Comparison of ENCODE assay signal across 10 cellular contexts in genomic region chr1:243312962-243313634, GRCh38. TPM values are rescaled to one million over a fixed set of nuclear protein-coding genes. Genes with fewer than 3 reads are reported as not detected.
DNase-seq lines count a peak whose midpoint lies in the region; ATAC-seq, FAIRE-seq and TF ChIP-seq lines count a peak whose summit lies in the region.
"Had no signal": no experiment of that assay in that cellular context is flagged by ENCODE, and none has a peak within 500 bp of the region (broad histone marks: within the 10 kb centered on the region; RNA-seq: fewer than 3 reads in every experiment).

No MANE protein-coding gene starts in this region.

- H3K4me1 Mint-ChIP-seq in naive B cell: peaks cover 15 to 27% (median 18%) of the 10 kb centered on the region in 3 donors

- H3K27ac ChIP-seq in MM.1S (ENCODE audit: low read length): peak overlapping the region; percentile 42; the same call in 1 of the 2 replicates
- H3K27ac ChIP-seq in small intestine (ENCODE audit: low read depth in 1 of 2, low read length in 1 of 2): peak overlapping the region in 1 of 2 donors; percentile 50

- no peak for TF ChIP-seq CTCF in MM.1S (IDR thresholded peaks at IDR 0.05; ENCODE audit: low read length)

- no peaks in the 10 kb centered on the region for H3K9me3 Mint-ChIP-seq in naive B cell

- H3K9ac ChIP-seq in MM.1S (ENCODE audit: low read length): no peak overlapping the region

- H3K4me3 Mint-ChIP-seq in naive B cell: peak overlapping the region in 4 of 8 donors; percentile 4 to 76 (median 24)

- no peak overlapping the region for H2AFZ ChIP-seq in MM.1S (ENCODE audit: low read length)

- no peaks in the 10 kb centered on the region for H3K36me3 ChIP-seq in MM.1S (replicated peaks; ENCODE audit: insufficient read depth, low read length)
- peaks cover 0 to 5% of the 10 kb centered on the region in 2 donors for H3K36me3 ChIP-seq in small intestine (ENCODE audit: control insufficient read depth in 2 of 2, insufficient read depth in 2 of 2, low read length in 2 of 2)

- no peaks in the 10 kb centered on the region for H3K27me3 Mint-ChIP-seq in naive B cell

- H3K4me1 ChIP-seq in MM.1S (ENCODE audit: low read length) (peaks cover 30% of the 10 kb centered on the region), small intestine (ENCODE audit: control insufficient read depth in 2 of 2, insufficient read depth in 1 of 2, low read depth in 1 of 2, low read length in 1 of 2) (no peaks in the 10 kb centered on the region)

- peak overlapping the region; percentile 46 for H3K4me2 ChIP-seq in MM.1S (ENCODE audit: low read depth, low read length)

- H3K27me3 ChIP-seq in MM.1S (replicated peaks; ENCODE audit: insufficient read depth, low read length) (no peaks in the 10 kb centered on the region), small intestine (ENCODE audit: control insufficient read depth in 2 of 2, insufficient read depth in 2 of 2, low read length in 2 of 2) (no peaks in the 10 kb centered on the region)
- H3K27me3 ChIP-seq: MG63 had no signal

- DNase-seq in MM.1S (no peak), naive B cell (peak; percentile 7), GDM1 (lab: John Stamatoyannopoulos, UW) (no peak), urothelium cell line (ENCODE audit: low spot score) (no peak), small intestine (no peak), NCI-H2029 treated with DMSO at 0.1 percent for 48 hours (lab: John Stamatoyannopoulos, UW) (no peak)
- DNase-seq: GF-D8, MG63 had no signal

- peaks cover 23 to 25% of the 10 kb centered on the region in 2 donors for H3K36me3 Mint-ChIP-seq in naive B cell

- H3K9me3 ChIP-seq in MM.1S (replicated peaks; ENCODE audit: insufficient read depth, low read length) (no peaks in the 10 kb centered on the region), small intestine (ENCODE audit: control insufficient read depth, low read depth) (no peaks in the 10 kb centered on the region)
- H3K9me3 ChIP-seq: MG63 had no signal

- H3K9me2 ChIP-seq in MM.1S (replicated peaks; ENCODE audit: insufficient read depth, low read length): no peaks in the 10 kb centered on the region

- H3F3A ChIP-seq in MM.1S (ENCODE audit: insufficient read depth, low read length): peaks cover 15% of the 10 kb centered on the region

- H4K20me1 ChIP-seq in MM.1S (ENCODE audit: insufficient read depth, low read length): no peaks in the 10 kb centered on the region

- FAIRE-seq in urothelium cell line (lab: Jason Lieb, UNC) (no peak), small intestine (lab: Jason Lieb, UNC) (no peak)

- H3K4me3 ChIP-seq in MM.1S (ENCODE audit: low read length): no peak overlapping the region
- H3K4me3 ChIP-seq in small intestine (ENCODE audit: low read depth in 1 of 2, low read length in 2 of 2): no peak overlapping the region
- H3K4me3 ChIP-seq: MG63 had no signal

- 78 to 92% (median 90%) methylated on average over 5 of the region's 5 CpGs for WGBS in small intestine, 3 donors

- ATAC-seq in GM18520 (IDR thresholded peaks at IDR 0.05; ENCODE audit: unreplicated experiment) (peak; percentile 31), HG02588 (IDR thresholded peaks at IDR 0.05; ENCODE audit: unreplicated experiment) (peak; percentile 26), naive B cell (ENCODE audit: low read depth in 2 of 2) (peak; percentile 77 to 82)

- no peaks in the 10 kb centered on the region for H3K79me2 ChIP-seq in MM.1S (ENCODE audit: low read length)

- H3K27ac Mint-ChIP-seq in naive B cell: peak overlapping the region; percentile 82 to 97 (median 88)

RNA-seq across cellular contexts. Expression of gene SDCCAG8, which starts 57.3 kb away (rescaled TPM):
- polyA plus RNA-seq in naive B cell (ENCODE audit: low read depth in 6 of 6) (10 to 100 TPM; 42.9 to 60.7 (median 53.0) TPM), small intestine (10 to 100 TPM; 19.2 to 26.5 (median 20.8) TPM)

RNA-seq across cellular contexts. Expression of gene CEP170, which starts 58.0 kb away (rescaled TPM):
- polyA plus RNA-seq in naive B cell (ENCODE audit: low read depth in 6 of 6): 10 to 100 TPM; 16.6 to 36.0 (median 23.2) TPM
- 1 to 10 TPM; 1.1 to 6.5 (median 3.0) TPM for polyA plus RNA-seq in small intestine

Comparison
In these comparisons a context has a peak if more than half of its experiments do, and no peak if none do; other contexts are left out.
1. ATAC-seq: peak in every context shown above with its lines; median percentile 80 in naive B cell; 31 in GM18520; 26 in HG02588.